13 cellular contexts compared by ENCODE assay signal in genomic region chr11:116234989-116235567, GRCh38.
"Had no signal": no experiment of that assay in that cellular context is flagged by ENCODE, and none has a peak within 500 bp of the region (broad histone marks: within the 10 kb centered on the region; RNA-seq: fewer than 3 reads in every experiment).

No MANE protein-coding gene starts in this region.

- H3K27ac ChIP-seq: testis, upper lobe of right lung had no signal

- H3K27ac Mint-ChIP-seq: activated CD4-positive, alpha-beta memory T cell treated with anti-CD3 and anti-CD28 coated beads for 36 hours; activated naive CD8-positive, alpha-beta T cell treated with anti-CD3 and anti-CD28 coated beads, Interleukin-2, amount 10 ng/mL, durations not matched to agents 7 days and 5 days; activated T-cell treated with anti-CD3 and anti-CD28 coated beads, Interleukin-2, amount 50 U/mL, for 72 hours; stimulated activated naive CD8-positive, alpha-beta T cell treated with anti-CD3 and anti-CD28 coated beads, Interleukin-15, amount 100 ng/mL, for 72 hours had no signal

- H3K36me3 Mint-ChIP-seq: activated CD4-positive, alpha-beta memory T cell treated with anti-CD3 and anti-CD28 coated beads for 36 hours; activated naive CD8-positive, alpha-beta T cell treated with anti-CD3 and anti-CD28 coated beads, Interleukin-2, amount 10 ng/mL, durations not matched to agents 7 days and 5 days had no signal

- H3K9me3 Mint-ChIP-seq: activated CD4-positive, alpha-beta memory T cell treated with anti-CD3 and anti-CD28 coated beads for 36 hours; activated naive CD8-positive, alpha-beta T cell treated with anti-CD3 and anti-CD28 coated beads, Interleukin-2, amount 10 ng/mL, durations not matched to agents 7 days and 5 days; neural crest cell had no signal

- ATAC-seq: activated T-cell treated with anti-CD3 and anti-CD28 coated beads, Interleukin-2, amount 50 U/mL, for 72 hours; stimulated activated naive CD8-positive, alpha-beta T cell treated with anti-CD3 and anti-CD28 coated beads, Interleukin-15, amount 100 ng/mL, for 72 hours; upper lobe of right lung had no signal

- H3K4me1 ChIP-seq: breast epithelium, testis had no signal

- H3K4me1 Mint-ChIP-seq: activated naive CD8-positive, alpha-beta T cell treated with anti-CD3 and anti-CD28 coated beads, Interleukin-2, amount 10 ng/mL, durations not matched to agents 7 days and 5 days; stimulated activated naive CD8-positive, alpha-beta T cell treated with anti-CD3 and anti-CD28 coated beads, Interleukin-15, amount 100 ng/mL, for 72 hours had no signal

- H3K36me3 ChIP-seq: breast epithelium, upper lobe of right lung had no signal

- H3K4me3 Mint-ChIP-seq: activated CD4-positive, alpha-beta memory T cell treated with anti-CD3 and anti-CD28 coated beads for 36 hours; activated naive CD8-positive, alpha-beta T cell treated with anti-CD3 and anti-CD28 coated beads, Interleukin-2, amount 10 ng/mL, durations not matched to agents 7 days and 5 days; activated T-cell treated with anti-CD3 and anti-CD28 coated beads, Interleukin-2, amount 50 U/mL, for 72 hours; neural crest cell; stimulated activated naive CD8-positive, alpha-beta T cell treated with anti-CD3 and anti-CD28 coated beads, Interleukin-15, amount 100 ng/mL, for 72 hours had no signal

- H3K4me3 ChIP-seq: breast epithelium, testis, upper lobe of right lung had no signal

- H3K27me3 ChIP-seq: breast epithelium, testis, upper lobe of right lung had no signal

- H3K9me3 ChIP-seq: breast epithelium, testis, upper lobe of right lung had no signal

- DNase-seq: activated CD4-positive, alpha-beta memory T cell treated with anti-CD3 and anti-CD28 coated beads for 36 hours; activated naive CD8-positive, alpha-beta T cell treated with anti-CD3 and anti-CD28 coated beads, Interleukin-2, amount 10 ng/mL, durations not matched to agents 7 days and 5 days; activated T-cell treated with anti-CD3 and anti-CD28 coated beads, Interleukin-2, amount 50 U/mL, for 72 hours; anterior cingulate cortex; dermis blood vessel endothelial cell; erythroblast; stimulated activated CD4-positive, alpha-beta T cell treated with anti-CD3 and anti-CD28 coated beads, Interleukin-15, amount 100 ng/mL, for 24 hours; stimulated activated CD4-positive, alpha-beta T cell treated with anti-CD3 and anti-CD28 coated beads, Interleukin-4, amount 100 ng/mL, for 24 hours; stimulated activated naive CD8-positive, alpha-beta T cell treated with anti-CD3 and anti-CD28 coated beads, Interleukin-15, amount 100 ng/mL, for 72 hours; testis; upper lobe of right lung had no signal

- H3K27me3 Mint-ChIP-seq: stimulated activated naive CD8-positive, alpha-beta T cell treated with anti-CD3 and anti-CD28 coated beads, Interleukin-15, amount 100 ng/mL, for 72 hours had no signal
